Comparison of ENCODE assay signal across 1 cellular context in genomic region chr22:35329114-35329847, GRCh38.
TF ChIP-seq lines count a peak whose summit lies in the region.

No MANE protein-coding gene starts in this region.

TF ChIP-seq in endothelial cell of umbilical vein, 7 proteins besides CTCF, POLR2A, EP300 and RAD21:
- no peak for TF ChIP-seq EZH2 (IDR thresholded peaks at IDR 0.05; ENCODE audit: borderline replicate concordance, low read depth, low read length, severe bottlenecking)
- TF ChIP-seq JUN (IDR thresholded peaks at IDR 0.05; ENCODE audit: borderline replicate concordance, insufficient read depth, insufficient read length, low read depth) = no peak
- TF ChIP-seq POLR2AphosphoS5 (IDR thresholded peaks at IDR 0.05; ENCODE audit: insufficient read depth, low read depth, low read length) = no peak
- TF ChIP-seq GATA2 (IDR thresholded peaks at IDR 0.05; ENCODE audit: insufficient read depth, insufficient read length, low read depth, low read length) = no peak
- TF ChIP-seq MAX (IDR thresholded peaks at IDR 0.05; ENCODE audit: insufficient read depth, insufficient read length) = no peak
- TF ChIP-seq FOS (IDR thresholded peaks at IDR 0.05; ENCODE audit: borderline replicate concordance, insufficient read depth, low read length) = no peak
- TF ChIP-seq MYC (IDR thresholded peaks at IDR 0.05; ENCODE audit: low read depth, low read length) = no peak
